Comparison of ENCODE assay signal across 9 cellular contexts in the genomic region with DNA sequence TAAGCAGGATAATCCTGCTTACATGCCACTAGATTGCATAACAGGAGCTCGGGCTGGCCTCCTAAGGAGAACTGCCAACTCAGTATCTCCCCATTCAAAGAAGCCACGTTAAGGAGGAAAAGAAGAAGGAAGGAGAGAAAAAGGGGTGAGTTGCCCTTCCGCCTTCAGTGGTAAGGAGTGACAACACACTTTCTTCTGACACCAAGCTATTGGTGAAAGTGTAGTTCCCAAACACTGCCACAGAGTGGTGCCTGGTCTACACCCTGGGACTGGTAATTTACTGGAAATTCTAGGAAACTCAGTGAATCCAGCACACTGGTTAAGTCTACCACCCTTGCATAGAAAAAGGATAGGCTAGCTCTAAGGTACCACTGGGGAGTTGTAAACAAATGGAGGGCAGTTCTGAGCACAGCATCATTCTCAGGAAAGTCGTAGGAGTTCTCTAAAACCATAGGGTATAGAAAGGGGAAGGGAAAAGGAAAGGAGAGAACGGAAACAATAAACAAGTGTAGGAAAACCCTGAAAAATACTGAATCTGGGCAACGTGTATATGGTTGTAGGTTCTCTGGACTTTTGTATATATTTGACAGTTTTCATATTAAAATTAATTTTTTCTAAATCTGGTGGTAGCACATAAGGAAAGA. TPM values are rescaled to one million over a fixed set of nuclear protein-coding genes. Genes with fewer than 3 reads are reported as not detected.
A peak's percentile ranks its signal among the peaks of the same experiment; 100 is the strongest.
DNase-seq lines count a peak whose midpoint lies in the region; TF ChIP-seq lines count a peak whose summit lies in the region.
"Had no signal": no experiment of that assay in that cellular context is flagged by ENCODE, and none has a peak within 500 bp of the region (broad histone marks: within the 10 kb centered on the region; RNA-seq: fewer than 3 reads in every experiment).

No MANE protein-coding gene starts in this region.

- peak; percentile 25 for DNase-seq in NCI-H1436 (lab: John Stamatoyannopoulos, UW)
- DNase-seq in NCI-H1436 treated with DMSO at 0.1 percent for 48 hours (lab: John Stamatoyannopoulos, UW): no peak
- DNase-seq in HEK293T (ENCODE audit: extremely low spot score): peak; percentile 72
- peak; percentile 23 for DNase-seq in MG63
- peak; percentile 16 for DNase-seq in T follicular helper cell (ENCODE audit: low read depth)
- peak; percentile 65 for DNase-seq in iPS-NIHi7 (ENCODE audit: extremely low spot score)
- peak; percentile 35 for DNase-seq in stimulated activated CD4-positive, alpha-beta T cell treated with anti-CD3 and anti-CD28 coated beads, Interleukin-1b, Interleukin-23, amount 100 ng/mL, for 48 hours

- H3K4me3 ChIP-seq in MG63: no peak overlapping the region
- H3K4me3 ChIP-seq: skin epidermis had no signal

- H3K9me3 ChIP-seq in MG63: no peaks in the 10 kb centered on the region

- H3K27me3 Mint-ChIP-seq in brain: no peaks in the 10 kb centered on the region

- TF ChIP-seq CTCF in brain (conservative IDR thresholded peaks at IDR 0.05): peak; percentile 61 to 82

- H3K4me3 Mint-ChIP-seq in brain: no peak overlapping the region

- H3K27ac Mint-ChIP-seq in brain: no peak overlapping the region

- no peaks in the 10 kb centered on the region for H3K27me3 ChIP-seq in MG63

- no peaks in the 10 kb centered on the region for H3K36me3 Mint-ChIP-seq in brain

- no peaks in the 10 kb centered on the region for H3K9me3 Mint-ChIP-seq in brain

- H3K4me1 Mint-ChIP-seq in brain: peaks cover 15% of the 10 kb centered on the region

- no peaks in the 10 kb centered on the region; the same call in 1 of the 2 replicates for H3K36me3 ChIP-seq in MG63

- POLR2A ChIA-PET in HEK293T (lab: Yijun Ruan, JAX): interaction anchor here (0.8 to 1.5 kb wide), 2 partner anchors 57 to 199 kb away, joined by 3 to 4 read pairs; partner anchors contain the start of gene COPB1

- CTCF ChIA-PET in HEK293T (lab: Yijun Ruan, JAX): interaction anchor here (1.0 to 2.5 kb wide), 6 partner anchors 19 to 154 kb away, joined by 3 to 20 read pairs (median 4); no protein-coding TSS in a partner anchor

TF ChIP-seq in HEK293T, 16 proteins besides CTCF, POLR2A, EP300 and RAD21:
- TF ChIP-seq LEF1 (IDR thresholded peaks at IDR 0.05; ENCODE audit: borderline replicate concordance) (no peak), FOXA1 (IDR thresholded peaks at IDR 0.05) (no peak)

RNA-seq across cellular contexts. Expression of gene RRAS2, which starts 58.2 kb away (rescaled TPM):
- total RNA-seq in MG63 (2014; rRNA removed; shearing (Covaris generic); ENCODE audit: low replicate concordance): 169 and 218 TPM in 2 replicates
- 1.7 TPM for polyA plus RNA-seq in brain (ENCODE audit: insufficient read depth, low read depth, low replicate concordance)
